ENCODE assay signal across 14 cellular contexts in the genomic region with DNA sequence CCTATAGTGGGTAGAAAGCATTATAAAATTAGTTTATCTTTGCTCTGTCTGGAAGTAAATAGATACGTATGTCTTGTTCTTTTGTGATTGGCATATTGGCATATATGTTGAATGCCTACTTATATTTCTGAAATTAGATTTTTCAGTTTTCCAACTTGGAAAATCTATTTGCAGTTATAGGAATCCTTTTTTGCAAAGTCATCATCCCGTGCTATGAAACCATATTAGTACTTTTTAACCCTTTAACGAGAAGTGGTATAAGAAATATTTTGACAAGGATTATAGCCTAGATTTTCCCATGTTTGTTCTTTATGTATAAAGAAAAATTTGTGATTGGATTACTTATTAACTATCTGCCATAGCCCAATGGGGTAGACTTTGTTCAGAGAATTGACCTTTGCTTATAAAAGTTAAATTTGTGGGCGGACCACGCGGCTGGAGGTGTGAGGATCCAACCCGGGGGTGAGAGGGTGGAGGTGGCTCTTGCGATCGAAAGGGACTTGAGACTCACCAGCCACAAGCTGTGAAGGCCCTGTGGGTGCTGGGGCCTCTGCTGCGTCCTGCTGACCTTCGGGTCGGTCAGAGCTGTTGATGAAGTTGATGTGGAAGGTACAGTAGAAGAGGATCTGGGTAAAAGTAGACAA. TPM values are rescaled to one million over a fixed set of nuclear protein-coding genes. Genes with fewer than 3 reads are reported as not detected.
A peak's percentile ranks its signal among the peaks of the same experiment; 100 is the strongest.
DNase-seq lines count a peak whose midpoint lies in the region; ATAC-seq and TF ChIP-seq lines count a peak whose summit lies in the region.
"Had no signal": no experiment of that assay in that cellular context is flagged by ENCODE, and none has a peak within 500 bp of the region (broad histone marks: within the 10 kb centered on the region; RNA-seq: fewer than 3 reads in every experiment).

No MANE protein-coding gene starts in this region.

- no peak overlapping the region for H3K56ac ChIP-seq in mesendoderm (ENCODE audit: low read length)

- H3K79me2 ChIP-seq in mesendoderm (ENCODE audit: control insufficient read depth, insufficient read depth, low read length): no peaks in the 10 kb centered on the region

- H4K8ac ChIP-seq in mesendoderm (ENCODE audit: low read depth, low read length): no peak overlapping the region

- WGBS in mesendoderm (ENCODE audit: extremely low coverage, insufficient coverage, low lambda C conversion rate): no CpG with 5 or more reads among the region's 12 CpGs

- H3K4me3 ChIP-seq in Peyer's patch (no peak overlapping the region), mesendoderm (ENCODE audit: low read length) (no peak overlapping the region), left ventricle myocardium inferior (no peak overlapping the region)
- H3K4me3 ChIP-seq: BLaER1 had no signal

- H3K9me3 ChIP-seq in Peyer's patch: no peaks in the 10 kb centered on the region
- H3K9me3 ChIP-seq in left ventricle myocardium inferior (replicated peaks): no peaks in the 10 kb centered on the region
- H3K9me3 ChIP-seq: BLaER1, Caco-2 had no signal

- H3K4ac ChIP-seq in mesendoderm (ENCODE audit: low read depth, low read length): no peak overlapping the region

- H3K4me1 ChIP-seq in Peyer's patch: peaks cover 0 to 26% (median 3%) of the 10 kb centered on the region in 4 donors
- no peaks in the 10 kb centered on the region for H3K4me1 ChIP-seq in mesendoderm (ENCODE audit: control insufficient read depth, low read depth, low read length)
- peaks cover 13% of the 10 kb centered on the region for H3K4me1 ChIP-seq in left ventricle myocardium inferior
- H3K4me1 ChIP-seq: Caco-2 had no signal

- peaks cover 0 to 8% (median 0%) of the 10 kb centered on the region in 3 donors for H3K36me3 ChIP-seq in Peyer's patch
- H3K36me3 ChIP-seq in mesendoderm (ENCODE audit: control insufficient read depth, insufficient read depth, low read length): peaks cover 2% of the 10 kb centered on the region
- H3K36me3 ChIP-seq in left ventricle myocardium inferior: peaks cover 29% of the 10 kb centered on the region

- ATAC-seq in left lobe of liver (peak; percentile 86), GM19395 (IDR thresholded peaks at IDR 0.05; ENCODE audit: unreplicated experiment) (no peak)
- ATAC-seq: HCT116 had no signal

- H2BK15ac ChIP-seq in mesendoderm (replicated peaks; ENCODE audit: low read depth): no peak overlapping the region

- no peak overlapping the region for H3K9ac ChIP-seq in mesendoderm (ENCODE audit: low read length)
- H3K9ac ChIP-seq: BLaER1 had no signal

- peak overlapping the region; percentile 24 for H3K23ac ChIP-seq in mesendoderm (ENCODE audit: low read length)

- no peaks in the 10 kb centered on the region for H3K79me1 ChIP-seq in mesendoderm (ENCODE audit: low read length)

- no peaks in the 10 kb centered on the region for H3K27me3 ChIP-seq in Peyer's patch
- H3K27me3 ChIP-seq in mesendoderm (ENCODE audit: insufficient read depth, low read length, poor library complexity): no peaks in the 10 kb centered on the region
- no peaks in the 10 kb centered on the region for H3K27me3 ChIP-seq in left ventricle myocardium inferior (ENCODE audit: low read depth)
- H3K27me3 ChIP-seq: BLaER1 had no signal

- peak in 2 of 3 donors; percentile 79 for DNase-seq in Peyer's patch
- peak; percentile 77 for DNase-seq in left lobe of liver (ENCODE audit: low spot score)
- DNase-seq in mesendoderm: no peak
- no peak for DNase-seq in left ventricle myocardium inferior
- no peak for DNase-seq in GM13976 (ENCODE audit: low spot score)
- no peak for DNase-seq in activated T-cell treated with anti-CD3 and anti-CD28 coated beads, Interleukin-2, amount 50 U/mL, for 48 hours
- DNase-seq: AML-193; Caco-2; CD8-positive, alpha-beta memory T cell; DND-41; GDM1 had no signal

- no peak overlapping the region for H3K18ac ChIP-seq in mesendoderm (ENCODE audit: low read length)

- in situ Hi-C loops in GM13976 (cut with MboI; ENCODE audit: low sequenced_read_pairs, unreplicated experiment): no loop called here

- no peak for TF ChIP-seq CTCF in Peyer's patch (IDR thresholded peaks at IDR 0.05)
- no peak for TF ChIP-seq CTCF in left ventricle myocardium inferior (IDR thresholded peaks at IDR 0.05; ENCODE audit: borderline replicate concordance)
- TF ChIP-seq CTCF in GM13976 (IDR thresholded peaks at IDR 0.05; ENCODE audit: borderline replicate concordance, control extremely low read depth, extremely low read depth, insufficient read depth, missing control alignments): no peak

- H3K27ac ChIP-seq in Peyer's patch (peak overlapping the region in 1 of 4 donors; percentile 54), mesendoderm (ENCODE audit: low read depth, low read length) (no peak overlapping the region), left ventricle myocardium inferior (replicated peaks) (no peak overlapping the region)
- H3K27ac ChIP-seq: BLaER1 had no signal

- no peak overlapping the region for H3K4me2 ChIP-seq in mesendoderm (ENCODE audit: low read length)
- H3K4me2 ChIP-seq: BLaER1 had no signal

- TF ChIP-seq POLR2A in Peyer's patch (IDR thresholded peaks at IDR 0.05): peak; percentile 11 to 43

- no peak overlapping the region for H2BK120ac ChIP-seq in mesendoderm (ENCODE audit: low read depth, low read length)

- H2AK5ac ChIP-seq in mesendoderm (ENCODE audit: low read length): no peak overlapping the region

- no peak overlapping the region for H2BK5ac ChIP-seq in mesendoderm (ENCODE audit: low read length)

- H4K5ac ChIP-seq in mesendoderm (ENCODE audit: low read length): no peak overlapping the region

- intact Hi-C loops in left ventricle myocardium inferior (cut with micrococcal nuclease): no loop called here

RNA-seq across cellular contexts. Expression of a gene that starts 5.9 kb away (rescaled TPM):
- 100 to 1,000 TPM in 3 of 4 donors, 10 to 100 TPM in 1; 62.7 to 197 (median 157) TPM for total RNA-seq in Peyer's patch
- total RNA-seq in left lobe of liver: 26.9 TPM
- polyA plus RNA-seq in mesendoderm (2013, experiment 1 of 2): 9.8 TPM
- polyA plus RNA-seq in mesendoderm (2013, experiment 2 of 2): 11.6 TPM
- 22.9 TPM for total RNA-seq in left ventricle myocardium inferior

RNA-seq across cellular contexts. Expression of a gene that starts 7.8 kb away (rescaled TPM):
- total RNA-seq in Peyer's patch (10 to 100 TPM in 3 of 4 donors, 1 to 10 TPM in 1; 8.2 to 33.0 (median 22.9) TPM), left lobe of liver (9.0 TPM), left ventricle myocardium inferior (11.4 TPM)
- 12.7 TPM for polyA plus RNA-seq in mesendoderm (2013, experiment 1 of 2)
- polyA plus RNA-seq in mesendoderm (2013, experiment 2 of 2): 12.5 TPM

Comparison
In these comparisons a context has a peak if more than half of its experiments do, and no peak if none do; other contexts are left out.
1. DNase-seq: peak in Peyer's patch (2 of 3) and left lobe of liver (single experiment); none in mesendoderm (single experiment), left ventricle myocardium inferior (single experiment), GM13976 (single experiment) and activated T-cell treated with anti-CD3 and anti-CD28 coated beads, Interleukin-2, amount 50 U/mL, for 48 hours (0 of 2).